Comparison of ENCODE assay signal across 8 cellular contexts in the genomic region with DNA sequence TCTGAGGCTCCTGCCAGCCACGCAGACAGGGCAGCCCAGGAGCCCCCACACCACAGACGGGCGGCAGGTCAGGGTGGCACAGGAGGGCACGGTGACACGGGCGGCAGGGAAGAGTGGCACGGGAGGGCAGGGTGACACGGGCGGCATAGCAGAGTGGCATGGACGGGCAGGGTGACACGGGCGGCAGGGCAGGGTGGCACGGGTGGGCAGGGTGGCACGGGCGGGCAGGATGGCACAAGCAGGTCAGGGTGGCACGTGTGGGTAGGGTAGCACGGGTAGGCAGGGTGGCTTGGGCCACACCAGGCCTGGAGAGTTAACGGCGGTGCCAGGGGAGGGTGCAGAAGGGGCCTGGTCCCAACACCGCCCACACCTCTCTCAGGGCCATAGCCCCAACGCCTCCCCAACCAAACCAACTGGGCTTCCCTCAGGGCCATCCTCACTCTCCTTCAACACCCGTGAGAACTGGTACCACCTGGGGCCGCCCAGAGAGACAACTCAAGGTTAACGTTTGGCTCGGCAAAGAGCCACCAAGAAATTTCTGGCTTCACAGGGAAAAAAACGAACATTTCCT. TPM values are rescaled to one million over a fixed set of nuclear protein-coding genes. Genes with fewer than 3 reads are reported as not detected.
A peak's percentile ranks its signal among the peaks of the same experiment; 100 is the strongest.
DNase-seq lines count a peak whose midpoint lies in the region; ATAC-seq and FAIRE-seq lines count a peak whose summit lies in the region.

No MANE protein-coding gene starts in this region.

- DNase-seq in AG20443 (ENCODE audit: low spot score) (peak; percentile 3), HTR-8/SVneo (ENCODE audit: insufficient read length, low spot score) (no peak), T47D (ENCODE audit: low read depth in 1 of 2, low spot score in 1 of 2) (peak; percentile 18 to 75), UCSD-AML1 (lab: John Stamatoyannopoulos, UW; ENCODE audit: unreplicated experiment) (no peak), ACHN (no peak)
- DNase-seq in naive thymus-derived CD8-positive, alpha-beta T cell, result peak in 1 of 10 donors; percentile 15

- in situ Hi-C loops in T47D (cut with HindIII; ENCODE audit: low pct_unique_long_range_greater_than_20kb, low sequenced_read_pairs), result no loop called here
- in situ Hi-C loops in ACHN (cut with HindIII; ENCODE audit: low pct_ligation_motif_present, low pct_unique_long_range_greater_than_20kb, low sequenced_read_pairs), result no loop called here

- peak overlapping the region; percentile 78 to 91 (median 86) for H3K4me3 Mint-ChIP-seq in naive thymus-derived CD8-positive, alpha-beta T cell

- H3K27ac Mint-ChIP-seq in naive thymus-derived CD8-positive, alpha-beta T cell, result peak overlapping the region in 9 of 10 donors; percentile 63 to 93 (median 90)

- POLR2A ChIA-PET in naive thymus-derived CD8-positive, alpha-beta T cell (lab: Charles Lee), result interaction anchor here (1.5 kb wide), 1 partner anchor 78 kb away, joined by 3 read pairs; no protein-coding TSS in a partner anchor

- peak; percentile 42 for FAIRE-seq in HTR-8/SVneo (lab: Jason Lieb, UNC)

- ATAC-seq in naive thymus-derived CD8-positive, alpha-beta T cell, result no peak
- ATAC-seq in HG02642 (IDR thresholded peaks at IDR 0.05; ENCODE audit: poor library complexity, unreplicated experiment) (no peak), HG02870 (IDR thresholded peaks at IDR 0.05; ENCODE audit: unreplicated experiment) (no peak)

- H3K9me3 Mint-ChIP-seq in naive thymus-derived CD8-positive, alpha-beta T cell, result no peaks in the 10 kb centered on the region

- no peaks in the 10 kb centered on the region for H3K27me3 Mint-ChIP-seq in naive thymus-derived CD8-positive, alpha-beta T cell

- peaks cover 29 to 70% (median 64%) of the 10 kb centered on the region in 4 donors for H3K4me1 Mint-ChIP-seq in naive thymus-derived CD8-positive, alpha-beta T cell

- H3K36me3 Mint-ChIP-seq in naive thymus-derived CD8-positive, alpha-beta T cell, result peaks cover 0 to 12% (median 0%) of the 10 kb centered on the region in 3 donors

RNA-seq across cellular contexts. Expression of a gene that starts 3.4 kb away (rescaled TPM):
- total RNA-seq in naive thymus-derived CD8-positive, alpha-beta T cell, result 100 to 1,000 TPM; 189 to 193 TPM
- polyA plus RNA-seq in naive thymus-derived CD8-positive, alpha-beta T cell, result 100 to 1,000 TPM in 1 of 3 donors, 10 to 100 TPM in 2; 51.0 to 104 (median 93.7) TPM

RNA-seq across cellular contexts. Expression of a gene that starts 44.1 kb away (rescaled TPM):
- 100 to 1,000 TPM; 107 to 112 TPM for total RNA-seq in naive thymus-derived CD8-positive, alpha-beta T cell
- polyA plus RNA-seq in naive thymus-derived CD8-positive, alpha-beta T cell, result 10 to 100 TPM; 56.7 to 75.1 (median 59.2) TPM

Comparison
In these comparisons a context has a peak if more than half of its experiments do, and no peak if none do; other contexts are left out.
1. DNase-seq: peak in AG20443 (single experiment) and T47D (2 of 2); none in HTR-8/SVneo (single experiment), UCSD-AML1 (single experiment) and ACHN (single experiment).